19 cellular contexts compared by ENCODE assay signal in the genomic region with DNA sequence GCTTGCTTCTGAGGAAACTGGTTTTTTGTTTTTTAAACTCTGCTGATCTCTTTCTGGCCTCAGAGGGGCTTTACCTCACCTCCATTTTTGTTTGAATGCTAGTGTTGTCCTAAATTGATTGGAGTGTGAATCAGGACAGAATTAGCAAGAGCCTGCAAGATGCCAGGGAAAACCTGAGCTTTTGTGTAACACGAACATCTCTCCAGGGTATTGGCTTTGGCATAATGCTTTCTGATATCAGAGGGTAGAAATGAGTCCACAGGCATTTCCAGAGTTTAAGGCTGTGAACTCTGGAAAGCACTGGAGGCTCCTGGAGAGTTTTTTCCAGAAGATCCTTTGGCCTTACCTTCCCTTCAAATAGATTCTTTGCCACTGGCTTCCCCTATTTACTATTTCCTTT.
DNase-seq lines count a peak whose midpoint lies in the region; ATAC-seq, FAIRE-seq and TF ChIP-seq lines count a peak whose summit lies in the region.
"Had no signal": no experiment of that assay in that cellular context is flagged by ENCODE, and none has a peak within 500 bp of the region (broad histone marks: within the 10 kb centered on the region; RNA-seq: fewer than 3 reads in every experiment).

No MANE protein-coding gene starts in this region.

- H3K27ac ChIP-seq in heart right ventricle (peak overlapping the region in 6 of 10 donors; percentile 51 to 85 (median 68)), keratinocyte (ENCODE audit: control insufficient read depth, insufficient read depth, low read length) (peak overlapping the region; percentile 34), vagina (peak overlapping the region; percentile 58)
- H3K27ac ChIP-seq: colonic mucosa, gastroesophageal sphincter, left lung had no signal

- no peak overlapping the region for H3K4me3 Mint-ChIP-seq in brain
- H3K4me3 Mint-ChIP-seq: CD14-positive monocyte had no signal

- no peak overlapping the region for H3K9ac ChIP-seq in keratinocyte (ENCODE audit: control insufficient read depth, extremely low read depth, insufficient read depth, low read length)

- TF ChIP-seq CTCF in heart right ventricle (IDR thresholded peaks at IDR 0.05), result no peak
- TF ChIP-seq CTCF in brain (conservative IDR thresholded peaks at IDR 0.05), result no peak
- no peak for TF ChIP-seq CTCF in keratinocyte (optimal IDR thresholded peaks at IDR 0.05 in 1 of 3, IDR thresholded peaks at IDR 0.05 in 1 of 3, conservative IDR thresholded peaks at IDR 0.05 in 1 of 3; ENCODE audit: extremely low read depth in 1 of 3, insufficient read depth in 2 of 3, low read length in 3 of 3)
- no peak for TF ChIP-seq CTCF in vagina (IDR thresholded peaks at IDR 0.05)

- no peaks in the 10 kb centered on the region for H3K9me3 Mint-ChIP-seq in brain

- 54 to 62% methylated on average over 1 of the region's 1 CpG for WGBS in heart right ventricle, 2 donors

- H3K4me2 ChIP-seq in keratinocyte (ENCODE audit: control insufficient read depth, extremely low read depth, insufficient read depth, low read depth, low read length), result peak overlapping the region; percentile 40

- H3K36me3 ChIP-seq in heart right ventricle (no peaks in the 10 kb centered on the region), keratinocyte (ENCODE audit: control insufficient read depth in 2 of 2, extremely low read depth in 1 of 2, insufficient read depth in 2 of 2, low read length in 2 of 2) (peaks cover 5 to 7% of the 10 kb centered on the region in 2 experiments), vagina (no peaks in the 10 kb centered on the region)
- H3K36me3 ChIP-seq: colonic mucosa, gastroesophageal sphincter, left lung had no signal

- TF ChIP-seq POLR2A in vagina (IDR thresholded peaks at IDR 0.05), result no peak

- H3K27me3 Mint-ChIP-seq in brain, result no peaks in the 10 kb centered on the region

- H3K36me3 Mint-ChIP-seq in brain, result peaks cover 36% of the 10 kb centered on the region
- H3K36me3 Mint-ChIP-seq: CD14-positive monocyte had no signal

- H3K4me3 ChIP-seq in heart right ventricle (no peak overlapping the region), keratinocyte (ENCODE audit: control insufficient read depth in 2 of 3, extremely low read depth in 1 of 3, insufficient read depth in 2 of 3, low read depth in 1 of 3, low read length in 3 of 3) (no peak overlapping the region), vagina (no peak overlapping the region)
- H3K4me3 ChIP-seq: colonic mucosa, gastroesophageal sphincter, left lung had no signal

- H2AFZ ChIP-seq in keratinocyte (ENCODE audit: control insufficient read depth, low read length), result no peak overlapping the region

- H3K4me1 Mint-ChIP-seq in brain, result peaks cover 13% of the 10 kb centered on the region
- H3K4me1 Mint-ChIP-seq: CD14-positive monocyte had no signal

- no peak for FAIRE-seq in keratinocyte (lab: Jason Lieb, UNC)
- FAIRE-seq: A204.1 had no signal

- peaks cover 4 to 56% (median 20%) of the 10 kb centered on the region in 9 donors for H3K4me1 ChIP-seq in heart right ventricle
- H3K4me1 ChIP-seq in keratinocyte (ENCODE audit: control insufficient read depth, extremely low read depth, insufficient read depth, low read length), result peaks cover 24% of the 10 kb centered on the region
- H3K4me1 ChIP-seq in vagina, result peaks cover 10% of the 10 kb centered on the region
- H3K4me1 ChIP-seq: colonic mucosa, gastroesophageal sphincter, left lung had no signal

- H3K79me2 ChIP-seq in keratinocyte (ENCODE audit: control insufficient read depth, insufficient read depth, low read length), result no peaks in the 10 kb centered on the region

- no peaks in the 10 kb centered on the region for H3K9me3 ChIP-seq in heart right ventricle
- H3K9me3 ChIP-seq in keratinocyte (ENCODE audit: control insufficient read depth, low read depth, low read length), result no peaks in the 10 kb centered on the region
- H3K9me3 ChIP-seq in vagina, result no peaks in the 10 kb centered on the region
- H3K9me3 ChIP-seq: colonic mucosa, gastroesophageal sphincter, left lung had no signal

- no peaks in the 10 kb centered on the region for H4K20me1 ChIP-seq in keratinocyte (ENCODE audit: control insufficient read depth, extremely low read depth, insufficient read depth, low read length)

- dilution Hi-C loops in keratinocyte (cut with MboI; ENCODE audit: extremely low pct_ligation_motif_present, low sequenced_read_pairs), result no loop called here

- DNase-seq in heart right ventricle, result no peak
- DNase-seq in Right ventricle myocardium inferior (ENCODE audit: missing footprints), result no peak
- DNase-seq in keratinocyte (ENCODE audit: low read depth, low spot score), result no peak
- DNase-seq in vagina (ENCODE audit: extremely low spot score in 2 of 2), result no peak
- DNase-seq in NOMO-1 treated with DMSO at 0.1 percent for 48 hours (lab: John Stamatoyannopoulos, UW; ENCODE audit: unreplicated experiment), result no peak
- DNase-seq in NCI-H82 (lab: John Stamatoyannopoulos, UW), result no peak
- no peak for DNase-seq in central memory CD4-positive, alpha-beta T cell
- DNase-seq: activated CD4-positive, alpha-beta T cell treated with anti-CD3 and anti-CD28 coated beads for 4 hours; activated effector memory CD4-positive, alpha-beta T cell treated with Interleukin-2 at 50 U/mL for 16 hours; colonic mucosa; Karpas-422; left lung; NCI-H1417; NCI-H2171 treated with DMSO at 0.1 percent for 48 hours; NCI-H748 treated with DMSO at 0.1 percent for 48 hours had no signal

- intact Hi-C loops in heart right ventricle (cut with DNase I) (loop anchor here in 1 of 10 donors (10.0 kb wide), 1 partner anchor 121 kb away; no protein-coding TSS in a partner anchor), Right ventricle myocardium inferior (cut with DNase I) (loop anchor here (10.0 kb wide), 1 partner anchor 61 kb away; no protein-coding TSS in a partner anchor), vagina (cut with DNase I) (no loop called here)

- no peaks in the 10 kb centered on the region for H3K9me1 ChIP-seq in keratinocyte (ENCODE audit: control insufficient read depth, extremely low read depth, insufficient read depth, low read length)

- ATAC-seq in heart right ventricle, result no peak
- ATAC-seq in Right ventricle myocardium inferior, result no peak
- ATAC-seq: gastroesophageal sphincter had no signal

- H3K27me3 ChIP-seq in heart right ventricle (no peaks in the 10 kb centered on the region), keratinocyte (ENCODE audit: control insufficient read depth, extremely low read depth, insufficient read depth, low read length) (no peaks in the 10 kb centered on the region), vagina (no peaks in the 10 kb centered on the region)
- H3K27me3 ChIP-seq: colonic mucosa, gastroesophageal sphincter, left lung had no signal

- peak overlapping the region in 3 of 5 experiments; percentile 44 to 70 (median 49) for H3K27ac Mint-ChIP-seq in brain
- H3K27ac Mint-ChIP-seq: CD14-positive monocyte had no signal
